1 cellular context compared by ENCODE assay signal in genomic region chr5:17050236-17050635, GRCh38.
TF ChIP-seq lines count a peak whose summit lies in the region.

No MANE protein-coding gene starts in this region.

TF ChIP-seq in GM23338, 12 proteins besides CTCF, POLR2A, EP300 and RAD21 (continued from another document):
- no peak for TF ChIP-seq ZNF462 (CRISPR knock-in tag; IDR thresholded peaks at IDR 0.05)
- no peak for TF ChIP-seq EZH2phosphoT487 (IDR thresholded peaks at IDR 0.05; ENCODE audit: unreplicated experiment)
- no peak for TF ChIP-seq REST (IDR thresholded peaks at IDR 0.05; ENCODE audit: unreplicated experiment)
- TF ChIP-seq JUNB (IDR thresholded peaks at IDR 0.05; ENCODE audit: unreplicated experiment): no peak
- no peak for TF ChIP-seq ETS1 (IDR thresholded peaks at IDR 0.05)
- no peak for TF ChIP-seq ZNF114 (CRISPR knock-in tag; IDR thresholded peaks at IDR 0.05)
TF ChIP-seq in GM23338: peak in this region for 0.
